31 cellular contexts compared by ENCODE assay signal in the genomic region with DNA sequence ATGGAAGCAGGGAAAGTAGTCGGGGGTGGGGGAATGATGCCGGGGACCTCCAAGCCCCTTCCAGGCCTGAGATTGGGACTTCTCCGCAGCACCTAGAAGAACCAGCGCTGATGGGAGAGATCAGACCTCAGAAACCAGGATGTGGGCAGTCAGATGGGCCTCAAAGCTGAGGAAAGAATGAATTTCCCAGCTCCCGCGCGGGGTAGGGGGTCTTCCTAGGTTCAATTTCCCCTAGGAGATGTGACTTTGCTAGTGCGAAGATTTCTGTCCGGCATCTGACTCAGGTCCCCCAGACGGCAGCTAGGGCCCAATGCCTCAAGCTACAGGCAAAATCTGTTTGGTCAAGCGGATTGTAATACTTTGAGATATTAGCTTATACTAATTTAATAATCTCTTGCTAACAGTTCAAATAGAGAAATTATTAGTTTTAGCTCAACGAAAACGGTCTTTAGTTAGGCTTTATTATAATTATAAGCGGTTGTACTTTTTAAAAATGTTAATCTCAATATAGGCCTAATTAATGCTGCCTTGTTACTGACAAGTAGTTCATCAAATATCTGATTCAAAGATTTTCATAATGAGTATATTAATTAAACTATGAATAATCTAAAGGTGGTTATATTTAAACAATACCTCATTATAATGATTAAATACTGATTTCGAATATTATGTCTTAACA. TPM values are rescaled to one million over a fixed set of nuclear protein-coding genes. Genes with fewer than 3 reads are reported as not detected.
A peak's percentile ranks its signal among the peaks of the same experiment; 100 is the strongest.
DNase-seq lines count a peak whose midpoint lies in the region; ATAC-seq, FAIRE-seq and TF ChIP-seq lines count a peak whose summit lies in the region.
"Had no signal": no experiment of that assay in that cellular context is flagged by ENCODE, and none has a peak within 500 bp of the region (broad histone marks: within the 10 kb centered on the region; RNA-seq: fewer than 3 reads in every experiment).

No MANE protein-coding gene starts in this region.

- FAIRE-seq in G401.6 (lab: Jason Lieb, UNC): peak; percentile 77
- FAIRE-seq: endometrium, K562 had no signal

- H4K20me1 ChIP-seq in H9 (ENCODE audit: control insufficient read depth, insufficient read depth, insufficient read length) (no peaks in the 10 kb centered on the region), osteoblast (ENCODE audit: insufficient read depth, low read length) (no peaks in the 10 kb centered on the region), MM.1S (ENCODE audit: insufficient read depth, low read length) (no peaks in the 10 kb centered on the region)

- no CpG with 5 or more reads among the region's 15 CpGs for WGBS in H9 (ENCODE audit: extremely low coverage, insufficient read length, low lambda C conversion rate)
- WGBS in endodermal cell (ENCODE audit: insufficient coverage in 1 of 2, insufficient read length in 1 of 2), 2 experiments: 6% methylated on average over 13 of the region's 15 CpGs; no CpG with 5 or more reads in 1 of the 2 experiments

- no peak overlapping the region for H3K4ac ChIP-seq in H9 (ENCODE audit: low read depth, low read length)

- H3K79me1 ChIP-seq in H9 (ENCODE audit: insufficient read depth, low read depth, low read length, poor library complexity, severe bottlenecking): no peaks in the 10 kb centered on the region

- H3K4me1 ChIP-seq in H9 (ENCODE audit: insufficient read depth, low read length): peaks cover 2% of the 10 kb centered on the region; the same call in 1 of the 2 replicates
- peaks cover 3% of the 10 kb centered on the region for H3K4me1 ChIP-seq in endodermal cell (ENCODE audit: control insufficient read depth, insufficient read depth, low read length)
- peaks cover 21% of the 10 kb centered on the region for H3K4me1 ChIP-seq in osteoblast (ENCODE audit: insufficient read depth, low read length)
- H3K4me1 ChIP-seq in MM.1S (ENCODE audit: low read length): no peaks in the 10 kb centered on the region

- H2AFZ ChIP-seq in H9 (ENCODE audit: low read length): no peak overlapping the region
- H2AFZ ChIP-seq in osteoblast (ENCODE audit: low read length): no peak overlapping the region
- no peak overlapping the region for H2AFZ ChIP-seq in MM.1S (ENCODE audit: low read length)

- no peak overlapping the region for H2BK12ac ChIP-seq in H9 (ENCODE audit: insufficient read length, low read depth, low read length)

- H3K27me3 ChIP-seq in H9 (ENCODE audit: insufficient read depth, low read length): peaks cover 90% of the 10 kb centered on the region
- H3K27me3 ChIP-seq in endodermal cell (ENCODE audit: control insufficient read depth, insufficient read depth, low read length, poor library complexity, severe bottlenecking): peaks cover 100% of the 10 kb centered on the region
- H3K27me3 ChIP-seq in osteoblast (ENCODE audit: insufficient read depth, low read length): peaks cover 53% of the 10 kb centered on the region
- peaks cover 93% of the 10 kb centered on the region for H3K27me3 ChIP-seq in MM.1S (replicated peaks; ENCODE audit: insufficient read depth, low read length)
- H3K27me3 ChIP-seq: MG63, SJSA1 had no signal

- H4K8ac ChIP-seq in H9 (replicated peaks; ENCODE audit: insufficient read length, low read depth, low read length): no peak overlapping the region

- H3K23ac ChIP-seq in H9 (ENCODE audit: insufficient read length, low read depth, low read length): no peak overlapping the region

- H3K36me3 ChIP-seq in endodermal cell (ENCODE audit: control insufficient read depth, insufficient read depth, low read length) (no peaks in the 10 kb centered on the region), osteoblast (ENCODE audit: insufficient read depth, low read length) (peaks cover 3% of the 10 kb centered on the region), MM.1S (replicated peaks; ENCODE audit: insufficient read depth, low read length) (no peaks in the 10 kb centered on the region)
- H3K36me3 ChIP-seq: gastrocnemius medialis, neutrophil, thoracic aorta had no signal

- no peak overlapping the region for H2AK5ac ChIP-seq in H9 (ENCODE audit: insufficient read length, low read length)

- TF ChIP-seq CTCF in H9 (conservative IDR thresholded peaks at IDR 0.05): no peak
- no peak for TF ChIP-seq CTCF in endodermal cell (conservative IDR thresholded peaks at IDR 0.05)
- no peak for TF ChIP-seq CTCF in osteoblast (IDR thresholded peaks at IDR 0.05; ENCODE audit: extremely low read depth, low read depth, low read length)
- no peak for TF ChIP-seq CTCF in MM.1S (IDR thresholded peaks at IDR 0.05; ENCODE audit: low read length)

- no peak overlapping the region for H3K27ac ChIP-seq in H9 (ENCODE audit: insufficient read length, low read depth, low read length)
- H3K27ac ChIP-seq in endodermal cell (ENCODE audit: low read depth, low read length): no peak overlapping the region
- no peak overlapping the region for H3K27ac ChIP-seq in osteoblast (ENCODE audit: low read depth, low read length)
- H3K27ac ChIP-seq in MM.1S (ENCODE audit: low read length): no peak overlapping the region
- H3K27ac ChIP-seq: gastrocnemius medialis, neutrophil, SJSA1 had no signal

- no peak overlapping the region for H2BK15ac ChIP-seq in H9 (ENCODE audit: low read depth, low read length)

- peaks cover 100% of the 10 kb centered on the region for H3K27me3 Mint-ChIP-seq in H9 (ENCODE audit: low read depth)
- peaks cover 100% of the 10 kb centered on the region for H3K27me3 Mint-ChIP-seq in endodermal cell (ENCODE audit: insufficient read depth)

- H3T11ph ChIP-seq in H9 (ENCODE audit: low read length): no peak overlapping the region

- H3K9me3 Mint-ChIP-seq in H9 (peaks cover 5 to 16% of the 10 kb centered on the region in 2 experiments; a peak in 3 of 5 replicates), endodermal cell (no peaks in the 10 kb centered on the region)
- H3K9me3 Mint-ChIP-seq: activated CD4-positive, alpha-beta memory T cell treated with anti-CD3 and anti-CD28 coated beads, Interleukin-2, amount 10 ng/mL, durations not matched to agents 7 days and 5 days; stimulated activated naive CD8-positive, alpha-beta T cell treated with anti-CD3 and anti-CD28 coated beads, Interleukin-15, Interleukin-2, amounts not matched to agents 100 ng/mL and 50 ng/mL, for 24 hours had no signal

- no peak overlapping the region for H3K14ac ChIP-seq in H9 (ENCODE audit: insufficient read depth, low read length)

- no peak for ATAC-seq in GM21423 (IDR thresholded peaks at IDR 0.05; ENCODE audit: unreplicated experiment)
- ATAC-seq: activated CD4-positive, CD25-positive, alpha-beta regulatory T cell treated with anti-CD3 and anti-CD28 coated beads, Interleukin-2, amount 50 U/mL, for 24 hours; CD8-positive, alpha-beta T cell; gastrocnemius medialis; K562; left colon had no signal

- H3K4me3 ChIP-seq in endodermal cell (ENCODE audit: low read length) (no peak overlapping the region), osteoblast (ENCODE audit: insufficient read depth, low read length) (no peak overlapping the region), MM.1S (ENCODE audit: low read length) (no peak overlapping the region)
- H3K4me3 ChIP-seq: gastrocnemius medialis, K562, MG63, SJSA1, thoracic aorta had no signal

- H4K5ac ChIP-seq in H9 (ENCODE audit: insufficient read length, low read depth, low read length): no peak overlapping the region

- no peak overlapping the region for H4K91ac ChIP-seq in H9 (ENCODE audit: insufficient read length, low read depth, low read length)

- H3F3A ChIP-seq in MM.1S (ENCODE audit: insufficient read depth, low read length): no peaks in the 10 kb centered on the region

- no peak overlapping the region for H3K27ac Mint-ChIP-seq in H9
- H3K27ac Mint-ChIP-seq in endodermal cell: no peak overlapping the region
- H3K27ac Mint-ChIP-seq: activated CD4-positive, alpha-beta memory T cell treated with anti-CD3 and anti-CD28 coated beads, Interleukin-2, amount 10 ng/mL, durations not matched to agents 7 days and 5 days; CD8-positive, alpha-beta T cell; memory B cell; stimulated activated naive CD8-positive, alpha-beta T cell treated with anti-CD3 and anti-CD28 coated beads, Interleukin-15, Interleukin-2, amounts not matched to agents 100 ng/mL and 50 ng/mL, for 24 hours had no signal

- H2BK20ac ChIP-seq in H9 (ENCODE audit: low read depth, low read length, poor library complexity, severe bottlenecking): no peak overlapping the region

- H3K23me2 ChIP-seq in H9 (ENCODE audit: insufficient read length, low read depth, low read length, poor library complexity, severe bottlenecking): peaks cover 11% of the 10 kb centered on the region

- H3K4me2 ChIP-seq in H9 (ENCODE audit: insufficient read depth, insufficient read length, low read length): no peak overlapping the region
- no peak overlapping the region for H3K4me2 ChIP-seq in osteoblast (ENCODE audit: insufficient read depth, low read length)
- H3K4me2 ChIP-seq in MM.1S (ENCODE audit: low read depth, low read length): no peak overlapping the region

- H3K79me2 ChIP-seq in H9 (ENCODE audit: insufficient read depth, low read length) (no peaks in the 10 kb centered on the region), osteoblast (ENCODE audit: insufficient read depth, low read length) (peaks cover 16% of the 10 kb centered on the region), MM.1S (ENCODE audit: low read length) (no peaks in the 10 kb centered on the region)

- H3K4me3 Mint-ChIP-seq in H9 (peak overlapping the region in 1 of 2 experiments; percentile 64; a peak in 1 of 5 replicates), endodermal cell (no peak overlapping the region)
- H3K4me3 Mint-ChIP-seq: activated CD4-positive, alpha-beta memory T cell treated with anti-CD3 and anti-CD28 coated beads, Interleukin-2, amount 10 ng/mL, durations not matched to agents 7 days and 5 days; CD8-positive, alpha-beta T cell; memory B cell; stimulated activated naive CD8-positive, alpha-beta T cell treated with anti-CD3 and anti-CD28 coated beads, Interleukin-15, Interleukin-2, amounts not matched to agents 100 ng/mL and 50 ng/mL, for 24 hours had no signal

- no peak overlapping the region for H3K18ac ChIP-seq in H9 (ENCODE audit: insufficient read length, low read depth, low read length)

- H3K9me3 ChIP-seq in H9 (ENCODE audit: control insufficient read depth, low read depth, low read length) (no peaks in the 10 kb centered on the region), endodermal cell (ENCODE audit: control insufficient read depth, low read length) (no peaks in the 10 kb centered on the region), osteoblast (ENCODE audit: low read depth, low read length) (no peaks in the 10 kb centered on the region), MM.1S (replicated peaks; ENCODE audit: insufficient read depth, low read length) (no peaks in the 10 kb centered on the region)
- H3K9me3 ChIP-seq: gastrocnemius medialis, MG63, neutrophil, SJSA1, thoracic aorta had no signal

- H2BK120ac ChIP-seq in H9 (ENCODE audit: low read depth, low read length, poor library complexity, severe bottlenecking): no peak overlapping the region

- H2BK5ac ChIP-seq in H9 (ENCODE audit: insufficient read length, low read length): no peak overlapping the region

- H3K36me3 Mint-ChIP-seq in H9 (ENCODE audit: insufficient read depth in 1 of 3, low read depth in 3 of 3) (no peaks in the 10 kb centered on the region; a peak in 4 of 7 replicates), endodermal cell (ENCODE audit: low read depth) (no peaks in the 10 kb centered on the region)
- H3K36me3 Mint-ChIP-seq: CD8-positive, alpha-beta T cell had no signal

- H3K4me1 Mint-ChIP-seq in H9 (peaks cover 43 to 65% of the 10 kb centered on the region in 2 experiments), endodermal cell (peaks cover 39% of the 10 kb centered on the region)

- H3K9ac ChIP-seq in H9 (ENCODE audit: extremely low read depth, insufficient read length, low read length) (no peak overlapping the region), endodermal cell (ENCODE audit: extremely low read depth, low read length, poor library complexity, severe bottlenecking) (no peak overlapping the region), MM.1S (ENCODE audit: low read length) (no peak overlapping the region)

- H3K56ac ChIP-seq in H9 (ENCODE audit: insufficient read length, low read depth, low read length): no peak overlapping the region

- H3K9me2 ChIP-seq in MM.1S (replicated peaks; ENCODE audit: insufficient read depth, low read length): no peaks in the 10 kb centered on the region

- DNase-seq in H9 (peak; percentile 42), endodermal cell (peak; percentile 60), osteoblast (ENCODE audit: insufficient read length, low spot score, missing footprints) (peak; percentile 46), RKO (ENCODE audit: low spot score) (no peak), MM.1S (no peak), GM19238 (ENCODE audit: insufficient read length, low spot score) (no peak)
- DNase-seq: activated CD4-positive, alpha-beta memory T cell treated with anti-CD3 and anti-CD28 coated beads, Interleukin-2, amount 10 ng/mL, durations not matched to agents 7 days and 5 days; activated effector memory CD4-positive, alpha-beta T cell treated with anti-CD3 and anti-CD28 coated beads, Interleukin-2, amount 50 U/mL, for 16 hours; central memory CD4-positive, alpha-beta T cell; dermis blood vessel endothelial cell; DMS 273 treated with DMSO at 0.1 percent for 48 hours; EL; gastrocnemius medialis; hippocampal formation; left colon; MG63; NCI-H226; T-helper 1 cell had no signal

RNA-seq across cellular contexts. Expression of gene DLX1, which starts 5.8 kb away (rescaled TPM):
- total RNA-seq in H9 (2021): not detected in 2 replicates
- total RNA-seq in endodermal cell: not detected
- polyA plus RNA-seq in endodermal cell (2013, experiment 1 of 2): 10.5 TPM
- 14.9 TPM for polyA plus RNA-seq in endodermal cell (2013, experiment 2 of 2)
- 1.8 and 2.4 TPM in 2 replicates for total RNA-seq in osteoblast
- total RNA-seq: CD8-positive, alpha-beta T cell; dermis blood vessel endothelial cell; skeletal muscle tissue had no signal

RNA-seq across cellular contexts. Expression of gene DLX2, which starts 11.6 kb away (rescaled TPM):
- total RNA-seq in H9 (2021): 0.42 TPM in 1 of 2 replicates, not detected in the other
- under 1 TPM in 1 of 2 donors, not detected in 1; 0.13 TPM for total RNA-seq in endodermal cell
- 8.9 TPM for polyA plus RNA-seq in endodermal cell (2013, experiment 1 of 2)
- 11.6 TPM for polyA plus RNA-seq in endodermal cell (2013, experiment 2 of 2)
- total RNA-seq in osteoblast: 0.36 and 0.59 TPM in 2 replicates
- total RNA-seq: activated CD4-positive, alpha-beta memory T cell treated with anti-CD3 and anti-CD28 coated beads, Interleukin-2, amount 10 ng/mL, durations not matched to agents 7 days and 5 days; dermis blood vessel endothelial cell; gastrocnemius medialis; pulmonary artery endothelial cell; skeletal muscle tissue had no signal

Comparison
In these comparisons a context has a peak if more than half of its experiments do, and no peak if none do; other contexts are left out.
1. DNase-seq: peak in H9 (single experiment), endodermal cell (single experiment) and osteoblast (single experiment); none in RKO (single experiment), MM.1S (single experiment) and GM19238 (single experiment).